ENCODE assay signal across 10 cellular contexts in the genomic region with DNA sequence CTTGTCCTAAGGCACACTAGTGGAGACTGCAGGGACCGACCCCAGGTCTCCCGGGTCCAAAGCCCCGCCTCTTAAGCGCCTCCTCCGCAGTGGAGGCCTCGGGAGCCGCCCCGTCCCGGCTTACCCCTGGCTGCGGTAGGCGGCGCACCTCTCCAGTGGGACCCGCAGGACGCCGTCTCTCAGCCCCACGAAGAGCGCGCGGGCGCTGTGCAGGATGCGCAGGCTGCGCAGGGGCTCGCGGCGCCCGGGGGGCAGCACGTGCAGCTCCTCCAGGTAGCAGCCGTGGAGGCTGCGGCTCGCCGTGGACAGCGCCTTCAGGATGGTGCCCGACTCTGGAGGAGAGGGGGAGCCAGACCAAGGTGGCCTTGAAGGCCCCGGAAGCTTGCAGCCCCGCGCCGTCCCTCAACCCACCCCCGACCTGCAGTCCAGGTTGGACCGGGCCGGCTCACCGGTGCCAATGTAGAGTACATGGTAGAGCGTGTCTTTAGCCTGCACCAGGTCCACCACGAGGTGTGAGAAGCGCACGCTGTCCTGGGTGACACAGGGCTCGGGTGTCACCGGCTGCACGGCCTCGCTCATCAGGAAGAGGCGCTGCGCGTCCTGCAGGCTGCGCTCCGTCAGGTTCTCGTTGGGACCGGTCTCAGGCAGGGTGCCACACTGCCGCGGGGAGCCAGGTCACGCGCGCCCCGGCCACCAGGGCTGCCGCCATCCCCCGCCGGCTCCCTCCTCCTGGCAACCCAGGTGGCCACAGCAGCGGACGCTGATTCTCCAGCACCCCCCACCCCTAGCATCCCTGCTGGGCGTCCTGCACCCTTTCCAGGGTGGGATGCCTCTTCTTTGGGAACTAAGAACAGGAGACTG.
DNase-seq lines count a peak whose midpoint lies in the region; ATAC-seq and TF ChIP-seq lines count a peak whose summit lies in the region.
"Had no signal": no experiment of that assay in that cellular context is flagged by ENCODE, and none has a peak within 500 bp of the region (broad histone marks: within the 10 kb centered on the region; RNA-seq: fewer than 3 reads in every experiment).

No MANE protein-coding gene starts in this region.

- H2AFZ ChIP-seq in smooth muscle cell (ENCODE audit: low read depth) = no peak overlapping the region

- peaks cover 44% of the 10 kb centered on the region for H3K27me3 ChIP-seq in MG63
- peaks cover 45% of the 10 kb centered on the region for H3K27me3 ChIP-seq in smooth muscle cell (ENCODE audit: low read depth)
- H3K27me3 ChIP-seq in tibial nerve = peaks cover 0 to 17% of the 10 kb centered on the region in 2 donors

- no peaks in the 10 kb centered on the region for H4K20me1 ChIP-seq in smooth muscle cell (ENCODE audit: low read depth)
- H4K20me1 ChIP-seq: BLaER1 had no signal

- H3K9ac ChIP-seq in smooth muscle cell (ENCODE audit: low read depth) = no peak overlapping the region
- H3K9ac ChIP-seq: BLaER1 had no signal

- H3K4me1 ChIP-seq in smooth muscle cell (ENCODE audit: low read depth) (peaks cover 8% of the 10 kb centered on the region), tibial nerve (peaks cover 0 to 15% (median 0%) of the 10 kb centered on the region in 4 donors)

- no peak for TF ChIP-seq CTCF in smooth muscle cell (IDR thresholded peaks at IDR 0.05; ENCODE audit: borderline replicate concordance, insufficient read depth, poor library complexity, severe bottlenecking)
- TF ChIP-seq CTCF in tibial nerve (IDR thresholded peaks at IDR 0.05) = no peak

- H3K9me3 Mint-ChIP-seq in effector memory CD8-positive, alpha-beta T cell = no peaks in the 10 kb centered on the region
- H3K9me3 Mint-ChIP-seq: T-helper 1 cell treated with Interleukin-12 subunit alpha and Interleukin-12 subunit beta and Interleukin-4 antibody, amounts not matched to agents 30 μg/mL and 1 μg/mL, for 36 hours had no signal

- H3K4me3 ChIP-seq in MG63 = no peak overlapping the region
- peak overlapping the region; percentile 23 for H3K4me3 ChIP-seq in smooth muscle cell
- H3K4me3 ChIP-seq in tibial nerve = peak overlapping the region in 2 of 4 donors; percentile 12 to 13
- H3K4me3 ChIP-seq: BLaER1 had no signal

- no peaks in the 10 kb centered on the region for H3K9me3 ChIP-seq in MG63
- H3K9me3 ChIP-seq in smooth muscle cell (replicated peaks; ENCODE audit: low read depth) = no peaks in the 10 kb centered on the region
- H3K9me3 ChIP-seq in tibial nerve = no peaks in the 10 kb centered on the region

- DNase-seq in NCI-H748 (lab: John Stamatoyannopoulos, UW; ENCODE audit: unreplicated experiment) (peak; percentile 52), NCI-H748 treated with DMSO at 0.1 percent for 48 hours (lab: John Stamatoyannopoulos, UW) (no peak), MG63 (peak; percentile 35), smooth muscle cell (lab: John Stamatoyannopoulos, UW; ENCODE audit: unreplicated experiment) (no peak), tibial nerve (ENCODE audit: low spot score in 2 of 2) (no peak), cortex of kidney (lab: John Stamatoyannopoulos, UW) (no peak)
- no peak for DNase-seq in effector memory CD8-positive, alpha-beta T cell

- peaks cover 22 to 40% of the 10 kb centered on the region in 2 donors for H3K27me3 Mint-ChIP-seq in effector memory CD8-positive, alpha-beta T cell

- TF ChIP-seq EP300 in tibial nerve (IDR thresholded peaks at IDR 0.05) = no peak

- no peaks in the 10 kb centered on the region for H3F3A ChIP-seq in smooth muscle cell (ENCODE audit: low read depth)

- H3K4me1 Mint-ChIP-seq in effector memory CD8-positive, alpha-beta T cell (ENCODE audit: low read depth in 2 of 2) = no peaks in the 10 kb centered on the region

- H3K36me3 Mint-ChIP-seq in effector memory CD8-positive, alpha-beta T cell (ENCODE audit: insufficient read depth) = no peaks in the 10 kb centered on the region

- peak overlapping the region in 1 of 2 donors; percentile 21 for H3K4me3 Mint-ChIP-seq in effector memory CD8-positive, alpha-beta T cell
- H3K4me3 Mint-ChIP-seq: T-helper 1 cell treated with Interleukin-12 subunit alpha and Interleukin-12 subunit beta and Interleukin-4 antibody, amounts not matched to agents 30 μg/mL and 1 μg/mL, for 36 hours had no signal

- TF ChIP-seq POLR2A in tibial nerve (IDR thresholded peaks at IDR 0.05) = no peak

- ATAC-seq in effector memory CD8-positive, alpha-beta T cell (replicated peaks) = peak; percentile 74
- no peak for ATAC-seq in HG03025 (IDR thresholded peaks at IDR 0.05; ENCODE audit: low FRiP score, unreplicated experiment)

- no peaks in the 10 kb centered on the region for H3K36me3 ChIP-seq in MG63
- H3K36me3 ChIP-seq in smooth muscle cell (ENCODE audit: low read depth) = no peaks in the 10 kb centered on the region
- no peaks in the 10 kb centered on the region for H3K36me3 ChIP-seq in tibial nerve
- H3K36me3 ChIP-seq: BLaER1 had no signal

- 11% methylated on average over 64 of the region's 68 CpGs for WGBS in smooth muscle cell (ENCODE audit: low lambda C conversion rate)
- WGBS in tibial nerve, 2 donors = 33 to 36% methylated on average over 53 to 61 of the region's 68 CpGs

- no peaks in the 10 kb centered on the region for H3K79me2 ChIP-seq in smooth muscle cell (ENCODE audit: low read depth)

- H3K4me2 ChIP-seq in smooth muscle cell = peak overlapping the region; percentile 59
- H3K4me2 ChIP-seq: BLaER1 had no signal

- H3K27ac ChIP-seq in smooth muscle cell (ENCODE audit: low read depth) (no peak overlapping the region), tibial nerve (no peak overlapping the region)
- H3K27ac ChIP-seq: BLaER1 had no signal

- no peak overlapping the region for H3K27ac Mint-ChIP-seq in effector memory CD8-positive, alpha-beta T cell
- H3K27ac Mint-ChIP-seq: T-helper 1 cell treated with Interleukin-12 subunit alpha and Interleukin-12 subunit beta and Interleukin-4 antibody, amounts not matched to agents 30 μg/mL and 1 μg/mL, for 36 hours had no signal

Comparison
In these comparisons a context has a peak if more than half of its experiments do, and no peak if none do; other contexts are left out.
1. DNase-seq: peak in NCI-H748 (single experiment) and MG63 (single experiment); none in NCI-H748 treated with DMSO at 0.1 percent for 48 hours (single experiment), effector memory CD8-positive, alpha-beta T cell (0 of 3), smooth muscle cell (single experiment), tibial nerve (0 of 2) and cortex of kidney (single experiment).